22 cellular contexts compared by ENCODE assay signal in genomic region chr3:48463703-48464102, GRCh38. TPM values are rescaled to one million over a fixed set of nuclear protein-coding genes. Genes with fewer than 3 reads are reported as not detected.
DNase-seq lines count a peak whose midpoint lies in the region; ATAC-seq and TF ChIP-seq lines count a peak whose summit lies in the region.
"Had no signal": no experiment of that assay in that cellular context is flagged by ENCODE, and none has a peak within 500 bp of the region (broad histone marks: within the 10 kb centered on the region; RNA-seq: fewer than 3 reads in every experiment).

No MANE protein-coding gene starts in this region.

- peaks cover 37% of the 10 kb centered on the region for H3K4me1 ChIP-seq in CD4-positive, CD25-positive, alpha-beta regulatory T cell (ENCODE audit: control insufficient read depth, insufficient read depth, low read length, poor library complexity, severe bottlenecking)
- peaks cover 34% of the 10 kb centered on the region for H3K4me1 ChIP-seq in CD8-positive, alpha-beta memory T cell (ENCODE audit: insufficient read depth, low read length)
- H3K4me1 ChIP-seq in prostate gland (replicated peaks), result peaks cover 30% of the 10 kb centered on the region

- H3K36me3 ChIP-seq in CD4-positive, CD25-positive, alpha-beta regulatory T cell (ENCODE audit: control insufficient read depth, insufficient read depth, low read length), result peaks cover 45% of the 10 kb centered on the region
- peaks cover 36% of the 10 kb centered on the region for H3K36me3 ChIP-seq in CD8-positive, alpha-beta memory T cell (ENCODE audit: insufficient read depth, low read length)
- peaks cover 0 to 2% of the 10 kb centered on the region in 2 donors for H3K36me3 ChIP-seq in prostate gland

- no peak for TF ChIP-seq CTCF in endothelial cell (IDR thresholded peaks at IDR 0.05; ENCODE audit: unreplicated experiment)
- no peak for TF ChIP-seq CTCF in prostate gland (IDR thresholded peaks at IDR 0.05)

- peaks cover 0 to 38% (median 21%) of the 10 kb centered on the region in 4 donors for H3K4me1 Mint-ChIP-seq in CD4-positive, CD25-positive, alpha-beta regulatory T cell
- peaks cover 27 to 45% (median 42%) of the 10 kb centered on the region in 3 donors for H3K4me1 Mint-ChIP-seq in CD8-positive, alpha-beta memory T cell
- H3K4me1 Mint-ChIP-seq in endothelial cell (ENCODE audit: unreplicated experiment), result peaks cover 23% of the 10 kb centered on the region

- no peak overlapping the region for H3K27ac Mint-ChIP-seq in CD4-positive, CD25-positive, alpha-beta regulatory T cell
- peak overlapping the region in 6 of 8 donors; percentile 9 to 72 (median 46) for H3K27ac Mint-ChIP-seq in CD8-positive, alpha-beta memory T cell
- H3K27ac Mint-ChIP-seq in endothelial cell (ENCODE audit: unreplicated experiment), result peak overlapping the region; percentile 48
- H3K27ac Mint-ChIP-seq: activated T-cell treated with anti-CD3 and anti-CD28 coated beads, Interleukin-2, amount 50 U/mL, for 72 hours had no signal

- ATAC-seq in CD4-positive, CD25-positive, alpha-beta regulatory T cell (ENCODE audit: low read depth in 2 of 2), result no peak
- ATAC-seq in GM21390 (IDR thresholded peaks at IDR 0.05; ENCODE audit: unreplicated experiment) (no peak), HG03159 (IDR thresholded peaks at IDR 0.05; ENCODE audit: unreplicated experiment) (no peak)
- ATAC-seq: activated T-cell treated with anti-CD3 and anti-CD28 coated beads, Interleukin-2, amount 50 U/mL, for 72 hours; right cardiac atrium had no signal

- H3K36me3 Mint-ChIP-seq in CD4-positive, CD25-positive, alpha-beta regulatory T cell, result peaks cover 11% of the 10 kb centered on the region
- peaks cover 0 to 56% (median 2%) of the 10 kb centered on the region in 3 donors for H3K36me3 Mint-ChIP-seq in CD8-positive, alpha-beta memory T cell
- H3K36me3 Mint-ChIP-seq in endothelial cell (ENCODE audit: low read depth, unreplicated experiment), result peaks cover 21% of the 10 kb centered on the region

- peak overlapping the region in 3 of 4 donors; percentile 36 to 95 (median 43) for H3K4me3 Mint-ChIP-seq in CD4-positive, CD25-positive, alpha-beta regulatory T cell
- peak overlapping the region in 1 of 7 donors; percentile 40 for H3K4me3 Mint-ChIP-seq in CD8-positive, alpha-beta memory T cell
- H3K4me3 Mint-ChIP-seq in endothelial cell (ENCODE audit: unreplicated experiment), result no peak overlapping the region
- H3K4me3 Mint-ChIP-seq: activated T-cell treated with anti-CD3 and anti-CD28 coated beads, Interleukin-2, amount 50 U/mL, for 72 hours; CD14-positive monocyte; neural crest cell had no signal

- DNase-seq in CD4-positive, CD25-positive, alpha-beta regulatory T cell, result no peak
- no peak for DNase-seq in CD8-positive, alpha-beta memory T cell
- DNase-seq in endothelial cell (ENCODE audit: low spot score) (no peak), prostate gland (ENCODE audit: low spot score) (no peak), LoVo (ENCODE audit: low spot score) (no peak)
- DNase-seq: activated naive CD4-positive, alpha-beta T cell treated with anti-CD3 and anti-CD28 coated beads, Interleukin-2, amount 50 U/mL, for 16 hours; activated T-cell treated with anti-CD3 and anti-CD28 coated beads, Interleukin-2, amount 50 U/mL, for 72 hours; amygdala; NCI-H1092; NCI-H1694; NCI-H82; right cardiac atrium; SJCRH30; stimulated activated CD4-positive, alpha-beta T cell treated with anti-CD3 and anti-CD28 coated beads, Interleukin-2, amount 100 ng/mL, for 24 hours; stomach; SW 1271 had no signal

- no peaks in the 10 kb centered on the region for H3K27me3 ChIP-seq in CD4-positive, CD25-positive, alpha-beta regulatory T cell (ENCODE audit: control insufficient read depth, insufficient read depth, low read length)
- H3K27me3 ChIP-seq in CD8-positive, alpha-beta memory T cell (ENCODE audit: insufficient read depth, low read length, poor library complexity, severe bottlenecking), result no peaks in the 10 kb centered on the region
- H3K27me3 ChIP-seq in prostate gland (replicated peaks; ENCODE audit: insufficient read depth), result no peaks in the 10 kb centered on the region
- H3K27me3 ChIP-seq: hepatocyte, SJCRH30, stomach had no signal

- no peak overlapping the region for H3K27ac ChIP-seq in CD4-positive, CD25-positive, alpha-beta regulatory T cell (ENCODE audit: insufficient read depth, low read length, poor library complexity, severe bottlenecking)
- no peak overlapping the region for H3K27ac ChIP-seq in CD8-positive, alpha-beta memory T cell (ENCODE audit: low read depth, low read length)
- peak overlapping the region; percentile 36 to 99 for H3K27ac ChIP-seq in prostate gland
- H3K27ac ChIP-seq: hepatocyte, SJCRH30 had no signal

- 74% methylated on average over 9 of the region's 9 CpGs for WGBS in prostate gland

- POLR2A ChIA-PET in CD8-positive, alpha-beta memory T cell (lab: Charles Lee), result no interaction called here

- CTCF ChIA-PET in CD8-positive, alpha-beta memory T cell (lab: Charles Lee), result interaction anchor here (0.7 to 3.4 kb wide), 3 partner anchors 28 to 85 kb away, joined by 3 to 11 read pairs (median 4); no protein-coding TSS in a partner anchor

- intact Hi-C loops in prostate gland (cut with DNase I), result loop anchor here (2.0 kb wide), 1 partner anchor 43 kb away; no protein-coding TSS in a partner anchor

- H3K27me3 Mint-ChIP-seq in CD4-positive, CD25-positive, alpha-beta regulatory T cell, result no peaks in the 10 kb centered on the region
- H3K27me3 Mint-ChIP-seq in CD8-positive, alpha-beta memory T cell, result no peaks in the 10 kb centered on the region
- peaks cover 17% of the 10 kb centered on the region for H3K27me3 Mint-ChIP-seq in endothelial cell (ENCODE audit: unreplicated experiment)

- no peak overlapping the region for H3K4me3 ChIP-seq in CD4-positive, CD25-positive, alpha-beta regulatory T cell (ENCODE audit: low read depth, low read length)
- H3K4me3 ChIP-seq in CD8-positive, alpha-beta memory T cell (ENCODE audit: low read length), result no peak overlapping the region
- no peak overlapping the region for H3K4me3 ChIP-seq in prostate gland
- H3K4me3 ChIP-seq: hepatocyte, SJCRH30, stomach had no signal

- TF ChIP-seq POLR2A in prostate gland (IDR thresholded peaks at IDR 0.05), result no peak

- H3K9me3 Mint-ChIP-seq in CD4-positive, CD25-positive, alpha-beta regulatory T cell, result no peaks in the 10 kb centered on the region
- H3K9me3 Mint-ChIP-seq in CD8-positive, alpha-beta memory T cell, result no peaks in the 10 kb centered on the region
- no peaks in the 10 kb centered on the region for H3K9me3 Mint-ChIP-seq in endothelial cell (ENCODE audit: unreplicated experiment)
- H3K9me3 Mint-ChIP-seq: activated T-cell treated with anti-CD3 and anti-CD28 coated beads, Interleukin-2, amount 50 U/mL, for 72 hours; CD14-positive monocyte; IgD-negative memory B cell; neural crest cell had no signal

- no peaks in the 10 kb centered on the region for H3K9me3 ChIP-seq in CD4-positive, CD25-positive, alpha-beta regulatory T cell (ENCODE audit: control insufficient read depth in 2 of 2, low read length in 2 of 2)
- H3K9me3 ChIP-seq in CD8-positive, alpha-beta memory T cell (ENCODE audit: low read length), result no peaks in the 10 kb centered on the region
- no peaks in the 10 kb centered on the region for H3K9me3 ChIP-seq in prostate gland
- H3K9me3 ChIP-seq: SJCRH30, stomach had no signal

RNA-seq across cellular contexts. Expression of gene ATRIP, which starts 17.2 kb away (rescaled TPM):
- 11.5 TPM for total RNA-seq in CD4-positive, CD25-positive, alpha-beta regulatory T cell
- polyA plus RNA-seq in CD4-positive, CD25-positive, alpha-beta regulatory T cell, result 10 to 100 TPM in 3 of 4 donors, 1 to 10 TPM in 1; 9.6 to 14.7 (median 13.3) TPM
- total RNA-seq in CD8-positive, alpha-beta memory T cell, result 10 to 100 TPM; 22.1 to 22.8 TPM
- polyA plus RNA-seq in CD8-positive, alpha-beta memory T cell, result 13.4 TPM
- total RNA-seq in endothelial cell (ENCODE audit: unreplicated experiment) (11.2 TPM), prostate gland (10 to 100 TPM in 1 of 2 donors, 1 to 10 TPM in 1; 7.7 to 16.5 TPM)

RNA-seq across cellular contexts. Expression of gene TMA7, which starts 23.6 kb away (rescaled TPM):
- 248 TPM for total RNA-seq in CD4-positive, CD25-positive, alpha-beta regulatory T cell
- 100 to 1,000 TPM; 664 to 743 (median 695) TPM for polyA plus RNA-seq in CD4-positive, CD25-positive, alpha-beta regulatory T cell
- 100 to 1,000 TPM; 420 to 494 TPM for total RNA-seq in CD8-positive, alpha-beta memory T cell
- polyA plus RNA-seq in CD8-positive, alpha-beta memory T cell, result 826 TPM
- 326 TPM for total RNA-seq in endothelial cell (ENCODE audit: unreplicated experiment)
- 100 to 1,000 TPM; 310 to 446 TPM for total RNA-seq in prostate gland

RNA-seq across cellular contexts. Expression of gene CCDC51, which starts 23.8 kb away (rescaled TPM):
- total RNA-seq in CD4-positive, CD25-positive, alpha-beta regulatory T cell, result 4.6 TPM
- 10 to 100 TPM in 1 of 4 donors, 1 to 10 TPM in 3; 7.1 to 13.7 (median 9.1) TPM for polyA plus RNA-seq in CD4-positive, CD25-positive, alpha-beta regulatory T cell
- total RNA-seq in CD8-positive, alpha-beta memory T cell, result 10 to 100 TPM; 24.2 to 26.0 TPM
- 11.3 TPM for polyA plus RNA-seq in CD8-positive, alpha-beta memory T cell
- total RNA-seq in endothelial cell (ENCODE audit: unreplicated experiment) (11.8 TPM), prostate gland (10 to 100 TPM; 12.7 to 14.8 TPM)

RNA-seq across cellular contexts. Expression of gene PLXNB1, which starts 33.8 kb away (rescaled TPM):
- 5.2 TPM for total RNA-seq in CD4-positive, CD25-positive, alpha-beta regulatory T cell
- polyA plus RNA-seq in CD4-positive, CD25-positive, alpha-beta regulatory T cell, result under 1 TPM in 1 of 4 donors, not detected in 3; 0.07 TPM
- total RNA-seq in CD8-positive, alpha-beta memory T cell, result 1 to 10 TPM; 3.1 to 5.5 TPM
- 0.30 TPM for polyA plus RNA-seq in CD8-positive, alpha-beta memory T cell
- total RNA-seq in endothelial cell (ENCODE audit: unreplicated experiment) (68.7 TPM), prostate gland (100 to 1,000 TPM; 115 to 182 TPM)
- polyA plus RNA-seq: IgD-negative memory B cell had no signal

RNA-seq across cellular contexts. Expression of gene SHISA5, which starts 40.3 kb away (rescaled TPM):
- total RNA-seq in CD4-positive, CD25-positive, alpha-beta regulatory T cell, result 197 TPM
- polyA plus RNA-seq in CD4-positive, CD25-positive, alpha-beta regulatory T cell, result 100 to 1,000 TPM; 415 to 598 (median 440) TPM
- 100 to 1,000 TPM; 102 TPM for total RNA-seq in CD8-positive, alpha-beta memory T cell
- polyA plus RNA-seq in CD8-positive, alpha-beta memory T cell, result 470 TPM
- total RNA-seq in endothelial cell (ENCODE audit: unreplicated experiment) (283 TPM), prostate gland (100 to 1,000 TPM; 152 to 231 TPM)

Comparison
In these comparisons a context has a peak if more than half of its experiments do, and no peak if none do; other contexts are left out.
1. H3K27ac ChIP-seq: peak in prostate gland (2 of 2); none in CD4-positive, CD25-positive, alpha-beta regulatory T cell (single experiment) and CD8-positive, alpha-beta memory T cell (single experiment).
2. H3K27ac Mint-ChIP-seq: peak in CD8-positive, alpha-beta memory T cell (6 of 8) and endothelial cell (single experiment); none in CD4-positive, CD25-positive, alpha-beta regulatory T cell (0 of 3).